ENCODE assay signal across 1 cellular context in genomic region chr1:40451238-40451585, GRCh38.
TF ChIP-seq lines count a peak whose summit lies in the region.

No MANE protein-coding gene starts in this region.

TF ChIP-seq in HepG2, 621 proteins besides CTCF, POLR2A, EP300 and RAD21:
- TF ChIP-seq ZNF564 (CRISPR knock-in tag; IDR thresholded peaks at IDR 0.05) (no peak), HOXA9 (CRISPR knock-in tag; IDR thresholded peaks at IDR 0.05; ENCODE audit: borderline replicate concordance) (no peak), CAMTA2 (CRISPR knock-in tag; IDR thresholded peaks at IDR 0.05; ENCODE audit: borderline replicate concordance) (no peak), ADNP (CRISPR knock-in tag; IDR thresholded peaks at IDR 0.05) (no peak), ZNF605 (CRISPR knock-in tag; IDR thresholded peaks at IDR 0.05) (no peak), ZNF749 (CRISPR knock-in tag; IDR thresholded peaks at IDR 0.05; ENCODE audit: borderline replicate concordance) (no peak), ZNF3 (CRISPR knock-in tag; IDR thresholded peaks at IDR 0.05) (no peak), SOX5 (CRISPR knock-in tag; IDR thresholded peaks at IDR 0.05; ENCODE audit: borderline replicate concordance) (0 out of 2 replicates have a peak, but pooled peaks have one; percentile 3), TARDBP (CRISPR knock-in tag; IDR thresholded peaks at IDR 0.05) (no peak), GATAD2A (CRISPR knock-in tag; IDR thresholded peaks at IDR 0.05) (no peak), RXRB (CRISPR knock-in tag; IDR thresholded peaks at IDR 0.05; ENCODE audit: borderline replicate concordance) (0 out of 2 replicates have a peak, but pooled peaks have one; percentile 7)
TF ChIP-seq in HepG2: peak in this region for 2.
